10 cellular contexts compared by ENCODE assay signal in the genomic region with DNA sequence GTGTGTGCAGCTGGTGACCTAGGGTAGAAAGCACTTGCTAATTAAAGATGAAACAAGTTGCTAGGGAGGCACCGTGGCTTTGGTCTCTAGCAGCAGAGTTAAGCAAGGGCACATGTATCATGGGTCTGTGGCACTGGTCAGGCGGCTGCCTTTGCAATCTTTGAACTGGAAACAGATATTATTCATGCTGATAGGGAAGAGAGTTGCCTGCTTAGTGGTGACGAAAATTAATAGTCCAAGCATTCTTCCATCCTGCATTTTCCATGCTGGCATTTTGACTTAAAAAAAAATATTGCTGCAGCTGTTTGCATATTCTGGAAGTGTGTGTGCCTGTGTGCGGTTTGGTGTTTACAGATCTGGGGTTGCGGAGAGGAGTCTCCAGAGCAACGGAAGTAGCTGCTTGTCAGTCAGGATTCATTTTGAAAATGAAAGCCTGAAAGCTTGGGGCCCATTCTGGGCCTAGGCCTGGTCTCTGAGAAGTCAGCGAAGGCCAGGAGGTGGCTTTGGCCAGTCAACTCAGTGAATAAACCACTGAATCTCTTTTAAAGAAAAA. TPM values are rescaled to one million over a fixed set of nuclear protein-coding genes. Genes with fewer than 3 reads are reported as not detected.
DNase-seq lines count a peak whose midpoint lies in the region; ATAC-seq, FAIRE-seq and TF ChIP-seq lines count a peak whose summit lies in the region.
"Had no signal": no experiment of that assay in that cellular context is flagged by ENCODE, and none has a peak within 500 bp of the region (broad histone marks: within the 10 kb centered on the region; RNA-seq: fewer than 3 reads in every experiment).

No MANE protein-coding gene starts in this region.

- no peaks in the 10 kb centered on the region for H3K79me1 ChIP-seq in H1 (ENCODE audit: low read depth, low read length)

- ATAC-seq in GM19035 (IDR thresholded peaks at IDR 0.05; ENCODE audit: unreplicated experiment) (peak; percentile 61), HG03066 (IDR thresholded peaks at IDR 0.05; ENCODE audit: low read depth, unreplicated experiment) (peak; percentile 57)

- H3K36me3 ChIP-seq in H1 (ENCODE audit: control insufficient read depth in 2 of 4, insufficient read depth in 4 of 4, low read length in 3 of 4) = no peaks in the 10 kb centered on the region
- no peaks in the 10 kb centered on the region for H3K36me3 ChIP-seq in stomach
- H3K36me3 ChIP-seq: SJSA1 had no signal

- 0 out of 2 replicates have a peak overlapping the region, but pooled peaks have one; percentile 53 for H2AK5ac ChIP-seq in H1 (ENCODE audit: low read depth, low read length)

- no peak overlapping the region for H4K8ac ChIP-seq in H1 (ENCODE audit: extremely low read depth, insufficient read depth, low read length)

- no peaks in the 10 kb centered on the region for H4K20me1 ChIP-seq in H1 (replicated peaks in 1 of 2; ENCODE audit: control insufficient read depth in 1 of 2, insufficient read depth in 2 of 2, low read length in 2 of 2)

- no peak overlapping the region for H2BK5ac ChIP-seq in H1 (ENCODE audit: low read depth, low read length)

- H3K27ac ChIP-seq in H1 (ENCODE audit: low read depth, low read length) = no peak overlapping the region
- peak overlapping the region; percentile 39 to 79 (median 72) for H3K27ac ChIP-seq in stomach
- H3K27ac ChIP-seq: SJSA1 had no signal

- H3K27ac Mint-ChIP-seq in T-helper 1 cell treated with Interleukin-12 subunit alpha and Interleukin-12 subunit beta and Interleukin-4 antibody, amounts not matched to agents 30 μg/mL and 1 μg/mL, for 36 hours = peak overlapping the region; percentile 96

- H3K9me3 ChIP-seq in H1 (ENCODE audit: insufficient read depth in 2 of 2, low read depth in 1 of 2, low read length in 1 of 2) (no peaks in the 10 kb centered on the region), stomach (no peaks in the 10 kb centered on the region)
- H3K9me3 ChIP-seq: SJSA1 had no signal

- H3K27me3 Mint-ChIP-seq in T-helper 1 cell treated with Interleukin-12 subunit alpha and Interleukin-12 subunit beta and Interleukin-4 antibody, amounts not matched to agents 30 μg/mL and 1 μg/mL, for 36 hours (ENCODE audit: low read depth) = no peaks in the 10 kb centered on the region

- no peak overlapping the region for H2BK20ac ChIP-seq in H1 (ENCODE audit: low read length)

- H3K4me2 ChIP-seq in H1 (ENCODE audit: insufficient read depth in 1 of 2, low read depth in 2 of 2, low read length in 2 of 2) = peak overlapping the region; percentile 87 to 92; a peak in 2 of 4 replicates

- WGBS in H1 (ENCODE audit: extremely low coverage in 1 of 2, insufficient coverage in 1 of 2, insufficient read length in 1 of 2, insufficient replicate concordance in 2 of 2, low coverage in 1 of 2, low lambda C conversion rate in 2 of 2, missing lambda C conversion rate in 1 of 2), 2 experiments = 79% methylated on average over 7 of the region's 7 CpGs; no CpG with 5 or more reads in 1 of the 2 experiments
- WGBS in stomach, 5 donors = 20 to 41% (median 35%) methylated on average over 7 of the region's 7 CpGs

- H2BK12ac ChIP-seq in H1 (ENCODE audit: low read depth, low read length) = no peak overlapping the region

- H3K9ac ChIP-seq in H1 (replicated peaks in 1 of 4; ENCODE audit: extremely low read depth in 1 of 4, low read depth in 3 of 4, low read length in 3 of 4) = no peak overlapping the region

- CTCF ChIA-PET in H1 (lab: Charles Lee; ENCODE audit: partially characterized antibody) = interaction anchor here (1.0 to 3.8 kb wide), 4 partner anchors 12 to 146 kb away, joined by 3 to 20 read pairs (median 12); no protein-coding TSS in a partner anchor

- peaks cover 4 to 21% (median 14%) of the 10 kb centered on the region in 4 experiments for H3K4me1 ChIP-seq in H1 (replicated peaks in 1 of 4; ENCODE audit: control insufficient read depth in 3 of 4, insufficient read depth in 4 of 4, low read length in 3 of 4)
- peaks cover 0 to 31% (median 27%) of the 10 kb centered on the region in 4 donors for H3K4me1 ChIP-seq in stomach

- H3K4me3 ChIP-seq in H1 (ENCODE audit: extremely low read depth in 1 of 4, insufficient read depth in 2 of 4, low read depth in 3 of 4, low read length in 4 of 4) (no peak overlapping the region; a peak in 1 of 8 replicates), stomach (no peak overlapping the region)
- H3K4me3 ChIP-seq: SJSA1 had no signal

- intact Hi-C loops in stomach (cut with DNase I; ENCODE audit: low total_unique reads) = no loop called here

- POLR2A ChIA-PET in H1 (lab: Charles Lee; ENCODE audit: partially characterized antibody) = interaction anchor here (0.6 to 1.5 kb wide), 3 partner anchors 131 to 519 kb away, joined by 3 read pairs; no protein-coding TSS in a partner anchor

- TF ChIP-seq POLR2A in H1 (IDR thresholded peaks at IDR 0.05; ENCODE audit: control extremely low read depth in 1 of 2, low read depth in 2 of 2, low read length in 2 of 2) (no peak), stomach (IDR thresholded peaks at IDR 0.05) (no peak)

- H3K18ac ChIP-seq in H1 (ENCODE audit: extremely low read depth, low read length) = no peak overlapping the region

- no peak overlapping the region for H3K23ac ChIP-seq in H1 (ENCODE audit: insufficient read length)

- no peaks in the 10 kb centered on the region for H3K79me2 ChIP-seq in H1 (ENCODE audit: control insufficient read depth in 1 of 2, insufficient read depth in 2 of 2, low read length in 2 of 2)

- DNase-seq in H1 (ENCODE audit: low read depth in 1 of 2, low spot score in 2 of 2) (no peak), stomach (peak; percentile 29), NCI-H2196 (lab: John Stamatoyannopoulos, UW; ENCODE audit: unreplicated experiment) (no peak), LoVo (ENCODE audit: low spot score) (no peak), RCC 7860 (ENCODE audit: low spot score) (no peak)

- TF ChIP-seq CTCF in H1 (IDR thresholded peaks at IDR 0.05; ENCODE audit: control extremely low read depth in 1 of 3, insufficient read depth in 1 of 3, low read depth in 1 of 3, low read length in 3 of 3) (no peak), stomach (IDR thresholded peaks at IDR 0.05) (no peak)

- H3K4me3 Mint-ChIP-seq in T-helper 1 cell treated with Interleukin-12 subunit alpha and Interleukin-12 subunit beta and Interleukin-4 antibody, amounts not matched to agents 30 μg/mL and 1 μg/mL, for 36 hours = peak overlapping the region; percentile 71

- H3K36me3 Mint-ChIP-seq in T-helper 1 cell treated with Interleukin-12 subunit alpha and Interleukin-12 subunit beta and Interleukin-4 antibody, amounts not matched to agents 30 μg/mL and 1 μg/mL, for 36 hours (ENCODE audit: low read depth) = no peaks in the 10 kb centered on the region

- H2AFZ ChIP-seq in H1 (ENCODE audit: low read length) = no peak overlapping the region

- H3K4ac ChIP-seq in H1 (replicated peaks; ENCODE audit: insufficient read length, low read depth, low read length) = no peak overlapping the region

- no peak for TF ChIP-seq EP300 in H1 (IDR thresholded peaks at IDR 0.05; ENCODE audit: borderline replicate concordance in 1 of 2, low read depth in 2 of 2, low read length in 2 of 2)
- TF ChIP-seq EP300 in stomach (IDR thresholded peaks at IDR 0.05) = no peak

- no peak overlapping the region for H3K56ac ChIP-seq in H1 (replicated peaks; ENCODE audit: insufficient read length, low read depth, low read length)

- H3K4me1 Mint-ChIP-seq in T-helper 1 cell treated with Interleukin-12 subunit alpha and Interleukin-12 subunit beta and Interleukin-4 antibody, amounts not matched to agents 30 μg/mL and 1 μg/mL, for 36 hours (ENCODE audit: low read depth) = peaks cover 38% of the 10 kb centered on the region

- FAIRE-seq in H1 (lab: Jason Lieb, UNC) (no peak), RCC 7860 (lab: Jason Lieb, UNC) (no peak)
- FAIRE-seq: islet of Langerhans had no signal

- no peak overlapping the region for H2BK120ac ChIP-seq in H1 (replicated peaks; ENCODE audit: low read depth, low read length)

- no peak overlapping the region for H2BK15ac ChIP-seq in H1 (ENCODE audit: low read length)

- H3K14ac ChIP-seq in H1 (ENCODE audit: insufficient read length) = no peak overlapping the region

- H3K23me2 ChIP-seq in H1 (ENCODE audit: low read depth, low read length) = peaks cover 17% of the 10 kb centered on the region; the same call in 1 of the 2 replicates

- H3K27me3 ChIP-seq in H1 (replicated peaks in 1 of 4; ENCODE audit: control insufficient read depth in 3 of 4, extremely low read depth in 1 of 4, insufficient read depth in 3 of 4, low read length in 3 of 4) (peaks cover 0 to 13% (median 5%) of the 10 kb centered on the region in 4 experiments; a peak in 5 of 7 replicates), stomach (peaks cover 0 to 12% (median 0%) of the 10 kb centered on the region in 3 donors)
- H3K27me3 ChIP-seq: SJSA1 had no signal

- no peak overlapping the region for H4K5ac ChIP-seq in H1 (ENCODE audit: insufficient read length, low read depth, low read length)

- H3K9me3 Mint-ChIP-seq in T-helper 1 cell treated with Interleukin-12 subunit alpha and Interleukin-12 subunit beta and Interleukin-4 antibody, amounts not matched to agents 30 μg/mL and 1 μg/mL, for 36 hours = no peaks in the 10 kb centered on the region

- no peak overlapping the region for H4K91ac ChIP-seq in H1 (replicated peaks; ENCODE audit: insufficient read length, low read length)

- TF ChIP-seq RAD21 in H1 (IDR thresholded peaks at IDR 0.05 in 1 of 2, conservative IDR thresholded peaks at IDR 0.05 in 1 of 2; ENCODE audit: low read depth in 2 of 2, low read length in 2 of 2) = no peak

RNA-seq across cellular contexts. Expression of a gene that starts 2.3 kb away (rescaled TPM):
- 1.7 and 1.8 TPM in 2 replicates for total RNA-seq in H1 (2021; fragmentation: NEBNext Ultra II Directional; extraction: Animal tissue kit (Norgen Biotek cat#: 25700))
- 2.6 and 2.9 TPM in 2 replicates for polyA plus RNA-seq in H1 (2011; rRNA removed)
- polyA plus RNA-seq in H1 (2011; cell fraction: cytosol; rRNA removed) = 3.1 TPM
- polyA plus RNA-seq in H1 (2011; cell fraction: nucleus; rRNA removed) = 1.7 TPM
- polyA plus RNA-seq in H1 (2012, experiment 1 of 2) = 0.81 to 3.2 TPM (median 2.1 TPM) in 4 replicates
- 2.1 TPM for polyA plus RNA-seq in H1 (2012, experiment 2 of 2)
- polyA plus RNA-seq in H1 (2013, experiment 1 of 2) = 1.1 TPM
- polyA plus RNA-seq in H1 (2013, experiment 2 of 2) = 0.85 TPM
- polyA minus RNA-seq in H1 (2011; rRNA and poly(A)+ RNA removed) = 0.29 and 0.47 TPM in 2 replicates
- 1.7 TPM for polyA minus RNA-seq in H1 (2011; cell fraction: cytosol; rRNA and poly(A)+ RNA removed)
- 1.5 TPM for polyA minus RNA-seq in H1 (2011; cell fraction: nucleus; rRNA and poly(A)+ RNA removed)
- 10 to 100 TPM in 1 of 5 donors, not detected in 4; 33.6 TPM for total RNA-seq in stomach
- polyA plus RNA-seq in stomach = 1 to 10 TPM; 1.5 to 2.0 (median 1.6) TPM

RNA-seq across cellular contexts. Expression of a gene that starts 35.4 kb away (rescaled TPM):
- 1,901 and 1,942 TPM in 2 replicates for total RNA-seq in H1 (2021; fragmentation: NEBNext Ultra II Directional; extraction: Animal tissue kit (Norgen Biotek cat#: 25700))
- polyA plus RNA-seq in H1 (2011; rRNA removed) (1,054 and 2,394 TPM in 2 replicates), stomach (1,000 to 10,000 TPM; 6,944 to 8,391 (median 7,935) TPM)
- polyA plus RNA-seq in H1 (2011; cell fraction: cytosol; rRNA removed) = 2,063 TPM
- 385 TPM for polyA plus RNA-seq in H1 (2011; cell fraction: nucleus; rRNA removed)
- 3,116 to 6,113 TPM (median 4,366 TPM) in 4 replicates for polyA plus RNA-seq in H1 (2012, experiment 1 of 2)
- 4,914 TPM for polyA plus RNA-seq in H1 (2012, experiment 2 of 2)
- 7,569 TPM for polyA plus RNA-seq in H1 (2013, experiment 1 of 2)
- polyA plus RNA-seq in H1 (2013, experiment 2 of 2) = 7,757 TPM
- polyA minus RNA-seq in H1 (2011; rRNA and poly(A)+ RNA removed) = 364 and 530 TPM in 2 replicates
- polyA minus RNA-seq in H1 (2011; cell fraction: cytosol; rRNA and poly(A)+ RNA removed) = 173 TPM
- polyA minus RNA-seq in H1 (2011; cell fraction: nucleus; rRNA and poly(A)+ RNA removed) = 243 TPM
- total RNA-seq in stomach = 1,000 to 10,000 TPM in 2 of 5 donors, 100 to 1,000 TPM in 3; 117 to 3,049 (median 913) TPM
